Comparison of ENCODE assay signal across 11 cellular contexts in genomic region chr3:177283983-177284382, GRCh38.
DNase-seq lines count a peak whose midpoint lies in the region; ATAC-seq, FAIRE-seq and TF ChIP-seq lines count a peak whose summit lies in the region.
"Had no signal": no experiment of that assay in that cellular context is flagged by ENCODE, and none has a peak within 500 bp of the region (broad histone marks: within the 10 kb centered on the region; RNA-seq: fewer than 3 reads in every experiment).

No MANE protein-coding gene starts in this region.

- H3K9me3 ChIP-seq in HepG2 (ENCODE audit: low read length) (no peaks in the 10 kb centered on the region), right lobe of liver (no peaks in the 10 kb centered on the region), iPS-18a (ENCODE audit: control insufficient read depth, low read depth, low read length) (no peaks in the 10 kb centered on the region)
- H3K9me3 ChIP-seq: psoas muscle had no signal

- no peak for FAIRE-seq in HepG2 (lab: Jason Lieb, UNC)

- TF ChIP-seq POLR2A in HepG2 (IDR thresholded peaks at IDR 0.05; ENCODE audit: insufficient read depth in 1 of 2, low read depth in 2 of 2, low read length in 2 of 2) (no peak), right lobe of liver (IDR thresholded peaks at IDR 0.05) (no peak)

- intact Hi-C loops in HepG2 (cut with micrococcal nuclease; ENCODE audit: unreplicated experiment) (no loop called here), right lobe of liver (cut with DNase I) (no loop called here)

- H3K4me1 ChIP-seq in HepG2 (ENCODE audit: insufficient read depth, low read length) (peaks cover 77% of the 10 kb centered on the region), right lobe of liver (no peaks in the 10 kb centered on the region), iPS-18a (ENCODE audit: control insufficient read depth, low read depth, low read length) (peaks cover 30% of the 10 kb centered on the region)
- H3K4me1 ChIP-seq: psoas muscle had no signal

- BruUV-seq in HepG2 (replicated peaks; lab: Mats Ljungman, UMichigan) = no TSS peak

- TF ChIP-seq EP300 in HepG2 (IDR thresholded peaks at IDR 0.05; ENCODE audit: low read depth in 2 of 2, low read length in 2 of 2) = no peak
- no peak for TF ChIP-seq EP300 in HepG2 (CRISPR knock-in tag; IDR thresholded peaks at IDR 0.05; ENCODE audit: borderline replicate concordance)

- in situ Hi-C loops in HepG2 (cut with HindIII; ENCODE audit: extremely low pct_ligation_motif_present, low pct_unique_long_range_greater_than_20kb) = no loop called here

- no peaks in the 10 kb centered on the region for H3K79me2 ChIP-seq in HepG2 (ENCODE audit: insufficient read depth, low read length)

- H3K4me3 Mint-ChIP-seq in stimulated activated naive CD8-positive, alpha-beta T cell treated with anti-CD3 and anti-CD28 coated beads, Interleukin-15, amount 100 ng/mL, for 72 hours = peak overlapping the region; percentile 41 to 71

- peak overlapping the region in 1 of 2 donors; percentile 74 for H3K27ac Mint-ChIP-seq in stimulated activated naive CD8-positive, alpha-beta T cell treated with anti-CD3 and anti-CD28 coated beads, Interleukin-15, amount 100 ng/mL, for 72 hours

- DNase-seq in HepG2 (ENCODE audit: low spot score) (no peak), right lobe of liver (no peak), SW480 (ENCODE audit: low spot score) (peak; percentile 39), cortex of kidney (lab: John Stamatoyannopoulos, UW) (no peak)
- no peak for DNase-seq in stimulated activated naive CD8-positive, alpha-beta T cell treated with anti-CD3 and anti-CD28 coated beads, Interleukin-15, amount 100 ng/mL, for 72 hours
- DNase-seq: activated gamma-delta T cell treated with Interleukin-2 at 50 U/mL for 16 hours had no signal

- H3K9ac ChIP-seq in HepG2 (ENCODE audit: insufficient read depth, low read depth, low read length) = peak overlapping the region; percentile 24; the same call in 1 of the 2 replicates
- no peak overlapping the region for H3K9ac ChIP-seq in iPS-18a (ENCODE audit: low read length)

- H3K4me3 ChIP-seq in HepG2 (replicated peaks in 1 of 3; ENCODE audit: insufficient read depth in 1 of 3, low read depth in 2 of 3, low read length in 3 of 3) (peak overlapping the region in 1 of 3 experiments; percentile 46; a peak in 1 of 6 replicates), right lobe of liver (no peak overlapping the region), iPS-18a (ENCODE audit: low read length) (peak overlapping the region; percentile 13)
- H3K4me3 ChIP-seq: psoas muscle had no signal

- H3K27ac ChIP-seq in HepG2 (ENCODE audit: extremely low read length, insufficient read depth, low read length) (no peak overlapping the region), right lobe of liver (no peak overlapping the region), iPS-18a (ENCODE audit: low read length) (no peak overlapping the region)
- H3K27ac ChIP-seq: psoas muscle, VCaP had no signal

- no peaks in the 10 kb centered on the region for H3K27me3 Mint-ChIP-seq in stimulated activated naive CD8-positive, alpha-beta T cell treated with anti-CD3 and anti-CD28 coated beads, Interleukin-15, amount 100 ng/mL, for 72 hours

- no peak overlapping the region for H2AFZ ChIP-seq in HepG2 (ENCODE audit: low read length)

- POLR2A ChIA-PET in HepG2 (lab: Yijun Ruan, JAX) = no interaction called here

- H3K36me3 ChIP-seq in HepG2 (replicated peaks in 1 of 2; ENCODE audit: control insufficient read depth in 1 of 2, insufficient read depth in 2 of 2, low read length in 2 of 2) (no peaks in the 10 kb centered on the region), right lobe of liver (no peaks in the 10 kb centered on the region), iPS-18a (ENCODE audit: control insufficient read depth, low read depth, low read length) (no peaks in the 10 kb centered on the region)

- WGBS in HepG2 (ENCODE audit: low lambda C conversion rate) = 7% methylated on average over 2 of the region's 2 CpGs
- 89% methylated on average over 2 of the region's 2 CpGs for WGBS in right lobe of liver (ENCODE audit: insufficient coverage, low coverage, low lambda C conversion rate, missing lambda C conversion rate)

- H3K4me1 Mint-ChIP-seq in stimulated activated naive CD8-positive, alpha-beta T cell treated with anti-CD3 and anti-CD28 coated beads, Interleukin-15, amount 100 ng/mL, for 72 hours = peaks cover 34% of the 10 kb centered on the region

- H4K20me1 ChIP-seq in HepG2 (ENCODE audit: insufficient read depth, low read length) = no peaks in the 10 kb centered on the region

- ATAC-seq in HepG2 (no peak), right lobe of liver (no peak), GM21360 (IDR thresholded peaks at IDR 0.05; ENCODE audit: unreplicated experiment) (no peak), HG02973 (IDR thresholded peaks at IDR 0.05; ENCODE audit: unreplicated experiment) (no peak)
- no peak for ATAC-seq in stimulated activated naive CD8-positive, alpha-beta T cell treated with anti-CD3 and anti-CD28 coated beads, Interleukin-15, amount 100 ng/mL, for 72 hours

- H3K27me3 ChIP-seq in HepG2 (ENCODE audit: control insufficient read depth in 1 of 2, insufficient read depth in 2 of 2, low read length in 2 of 2) (no peaks in the 10 kb centered on the region), right lobe of liver (no peaks in the 10 kb centered on the region), iPS-18a (ENCODE audit: control insufficient read depth, insufficient read depth, low read length) (peaks cover 5% of the 10 kb centered on the region)

- TF ChIP-seq RAD21 in HepG2 (CRISPR knock-in tag; IDR thresholded peaks at IDR 0.05) = no peak

- TF ChIP-seq CTCF in HepG2 (CRISPR knock-in tag; IDR thresholded peaks at IDR 0.05) (no peak), right lobe of liver (IDR thresholded peaks at IDR 0.05) (no peak)

- peak overlapping the region; percentile 68 for H3K4me2 ChIP-seq in HepG2 (ENCODE audit: low read depth, low read length)

- CTCF ChIA-PET in HepG2 (lab: Yijun Ruan, JAX; ENCODE audit: low intra/inter-chr PET ratio, low total read pairs) = no interaction called here

- H3K9me3 Mint-ChIP-seq in stimulated activated naive CD8-positive, alpha-beta T cell treated with anti-CD3 and anti-CD28 coated beads, Interleukin-15, amount 100 ng/mL, for 72 hours = peaks cover 0 to 14% of the 10 kb centered on the region in 2 donors

TF ChIP-seq in HepG2, 621 proteins besides CTCF, POLR2A, EP300 and RAD21 (continues in another document):
- no peak for TF ChIP-seq NFAT5 (CRISPR knock-in tag; IDR thresholded peaks at IDR 0.05)
- no peak for TF ChIP-seq ZNF280B (CRISPR knock-in tag; IDR thresholded peaks at IDR 0.05; ENCODE audit: borderline replicate concordance)
